8 cellular contexts compared by ENCODE assay signal in the genomic region with DNA sequence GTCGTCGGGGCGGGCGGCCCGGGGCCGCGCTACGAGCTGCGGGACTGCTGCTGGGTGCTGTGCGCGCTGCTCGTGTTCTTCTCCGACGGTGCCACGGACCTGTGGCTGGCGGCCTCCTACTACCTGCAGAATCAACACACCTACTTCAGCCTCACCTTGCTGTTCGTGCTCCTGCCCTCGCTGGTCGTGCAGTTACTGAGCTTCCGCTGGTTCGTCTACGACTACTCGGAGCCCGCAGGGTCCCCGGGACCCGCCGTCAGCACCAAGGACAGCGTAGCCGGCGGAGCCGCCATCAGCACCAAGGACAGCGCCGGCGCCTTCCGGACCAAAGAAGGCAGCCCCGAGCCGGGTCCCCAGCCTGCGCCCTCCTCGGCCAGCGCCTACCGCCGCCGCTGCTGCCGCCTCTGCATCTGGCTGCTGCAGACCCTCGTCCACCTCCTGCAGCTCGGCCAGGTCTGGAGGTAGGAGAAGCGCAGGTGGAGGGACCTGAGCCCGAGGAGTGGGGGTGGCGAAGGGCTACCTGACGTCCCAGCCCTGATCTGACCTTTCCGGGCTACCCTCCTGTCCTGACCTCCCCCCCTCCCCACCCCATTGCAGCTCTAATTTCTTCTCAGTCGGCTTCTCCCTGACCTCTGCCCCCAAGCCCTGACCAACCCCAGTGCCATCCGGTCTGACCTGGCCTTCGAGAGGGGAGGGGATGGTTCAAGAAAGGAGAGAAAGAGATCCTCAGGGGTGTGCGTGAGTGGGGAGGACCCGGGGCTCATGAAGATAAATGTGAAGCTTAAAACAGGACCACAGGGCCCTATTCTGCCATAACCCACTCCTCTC.
DNase-seq lines count a peak whose midpoint lies in the region; TF ChIP-seq lines count a peak whose summit lies in the region.

No MANE protein-coding gene starts in this region.

- DNase-seq in GM03348 (ENCODE audit: low spot score) (peak; percentile 92), T47D (ENCODE audit: low read depth in 1 of 2, low spot score in 1 of 2) (peak; percentile 88 to 95), iPS-NIHi11 (ENCODE audit: low spot score) (peak; percentile 99), DMS153 (lab: John Stamatoyannopoulos, UW) (no peak), NCI-H2107 treated with DMSO at 0.1 percent for 48 hours (lab: John Stamatoyannopoulos, UW; ENCODE audit: unreplicated experiment) (no peak)
- DNase-seq in activated CD4-positive, CD25-positive, alpha-beta regulatory T cell (lab: John Stamatoyannopoulos, UW): peak; percentile 60 to 66 (median 62)
- DNase-seq in stimulated activated CD4-positive, alpha-beta T cell treated with anti-CD3 and anti-CD28 coated beads, Interleukin-12 subunit alpha, Interleukin-12 subunit beta, amount 100 ng/mL, for 4 hours: peak; percentile 78

- peak; percentile 45; the same call in 1 of the 2 replicates for TF ChIP-seq EP300 in Ishikawa (IDR thresholded peaks at IDR 0.05; ENCODE audit: borderline replicate concordance)

- TF ChIP-seq RAD21 in Ishikawa (IDR thresholded peaks at IDR 0.05; ENCODE audit: low read depth): no peak; the same call in 1 of the 2 replicates

- in situ Hi-C loops in T47D (cut with HindIII; ENCODE audit: low pct_unique_long_range_greater_than_20kb, low sequenced_read_pairs): no loop called here

TF ChIP-seq in Ishikawa, 13 proteins besides CTCF, POLR2A, EP300 and RAD21:
- TF ChIP-seq CREB1 (IDR thresholded peaks at IDR 0.05; ENCODE audit: low read depth): no peak
- no peak for TF ChIP-seq EGR1 (IDR thresholded peaks at IDR 0.05)
- no peak for TF ChIP-seq TAF1 (IDR thresholded peaks at IDR 0.05; ENCODE audit: low read depth)
- TF ChIP-seq ZBTB7A (IDR thresholded peaks at IDR 0.05; ENCODE audit: low read depth): peak; percentile 90; the same call in 1 of the 2 replicates
- TF ChIP-seq, protein P1, sequence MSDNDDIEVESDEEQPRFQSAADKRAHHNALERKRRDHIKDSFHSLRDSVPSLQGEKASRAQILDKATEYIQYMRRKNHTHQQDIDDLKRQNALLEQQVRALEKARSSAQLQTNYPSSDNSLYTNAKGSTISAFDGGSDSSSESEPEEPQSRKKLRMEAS (IDR thresholded peaks at IDR 0.05): peak; percentile 76
- no peak for TF ChIP-seq TCF12 (IDR thresholded peaks at IDR 0.05; ENCODE audit: low read depth)
- TF ChIP-seq, protein P2, sequence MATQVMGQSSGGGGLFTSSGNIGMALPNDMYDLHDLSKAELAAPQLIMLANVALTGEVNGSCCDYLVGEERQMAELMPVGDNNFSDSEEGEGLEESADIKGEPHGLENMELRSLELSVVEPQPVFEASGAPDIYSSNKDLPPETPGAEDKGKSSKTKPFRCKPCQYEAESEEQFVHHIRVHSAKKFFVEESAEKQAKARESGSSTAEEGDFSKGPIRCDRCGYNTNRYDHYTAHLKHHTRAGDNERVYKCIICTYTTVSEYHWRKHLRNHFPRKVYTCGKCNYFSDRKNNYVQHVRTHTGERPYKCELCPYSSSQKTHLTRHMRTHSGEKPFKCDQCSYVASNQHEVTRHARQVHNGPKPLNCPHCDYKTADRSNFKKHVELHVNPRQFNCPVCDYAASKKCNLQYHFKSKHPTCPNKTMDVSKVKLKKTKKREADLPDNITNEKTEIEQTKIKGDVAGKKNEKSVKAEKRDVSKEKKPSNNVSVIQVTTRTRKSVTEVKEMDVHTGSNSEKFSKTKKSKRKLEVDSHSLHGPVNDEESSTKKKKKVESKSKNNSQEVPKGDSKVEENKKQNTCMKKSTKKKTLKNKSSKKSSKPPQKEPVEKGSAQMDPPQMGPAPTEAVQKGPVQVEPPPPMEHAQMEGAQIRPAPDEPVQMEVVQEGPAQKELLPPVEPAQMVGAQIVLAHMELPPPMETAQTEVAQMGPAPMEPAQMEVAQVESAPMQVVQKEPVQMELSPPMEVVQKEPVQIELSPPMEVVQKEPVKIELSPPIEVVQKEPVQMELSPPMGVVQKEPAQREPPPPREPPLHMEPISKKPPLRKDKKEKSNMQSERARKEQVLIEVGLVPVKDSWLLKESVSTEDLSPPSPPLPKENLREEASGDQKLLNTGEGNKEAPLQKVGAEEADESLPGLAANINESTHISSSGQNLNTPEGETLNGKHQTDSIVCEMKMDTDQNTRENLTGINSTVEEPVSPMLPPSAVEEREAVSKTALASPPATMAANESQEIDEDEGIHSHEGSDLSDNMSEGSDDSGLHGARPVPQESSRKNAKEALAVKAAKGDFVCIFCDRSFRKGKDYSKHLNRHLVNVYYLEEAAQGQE (IDR thresholded peaks at IDR 0.05; ENCODE audit: low read depth): peak; percentile 100
- peak; percentile 43; the same call in 1 of the 2 replicates for TF ChIP-seq TEAD4 (IDR thresholded peaks at IDR 0.05)
- TF ChIP-seq CEBPB (IDR thresholded peaks at IDR 0.05): no peak
- TF ChIP-seq FOXM1 (IDR thresholded peaks at IDR 0.05; ENCODE audit: borderline replicate concordance, low read depth): no peak
- TF ChIP-seq YY1 (IDR thresholded peaks at IDR 0.05; ENCODE audit: low read depth): peak; percentile 79
- TF ChIP-seq, protein P3, sequence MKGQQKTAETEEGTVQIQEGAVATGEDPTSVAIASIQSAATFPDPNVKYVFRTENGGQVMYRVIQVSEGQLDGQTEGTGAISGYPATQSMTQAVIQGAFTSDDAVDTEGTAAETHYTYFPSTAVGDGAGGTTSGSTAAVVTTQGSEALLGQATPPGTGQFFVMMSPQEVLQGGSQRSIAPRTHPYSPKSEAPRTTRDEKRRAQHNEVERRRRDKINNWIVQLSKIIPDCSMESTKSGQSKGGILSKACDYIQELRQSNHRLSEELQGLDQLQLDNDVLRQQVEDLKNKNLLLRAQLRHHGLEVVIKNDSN (IDR thresholded peaks at IDR 0.05): peak; percentile 9; the same call in 1 of the 2 replicates
- TF ChIP-seq NFIC (IDR thresholded peaks at IDR 0.05): peak; percentile 23; the same call in 1 of the 2 replicates
TF ChIP-seq in Ishikawa: peak in this region for 7.

Comparison
In these comparisons a context has a peak if more than half of its experiments do, and no peak if none do; other contexts are left out.
1. DNase-seq: peak in GM03348 (single experiment), activated CD4-positive, CD25-positive, alpha-beta regulatory T cell (4 of 4), T47D (2 of 2), iPS-NIHi11 (single experiment) and stimulated activated CD4-positive, alpha-beta T cell treated with anti-CD3 and anti-CD28 coated beads, Interleukin-12 subunit alpha, Interleukin-12 subunit beta, amount 100 ng/mL, for 4 hours (single experiment); none in DMS153 (single experiment) and NCI-H2107 treated with DMSO at 0.1 percent for 48 hours (single experiment).